Comparison of ENCODE assay signal across 15 cellular contexts in genomic region chr21:32349333-32349944, GRCh38. TPM values are rescaled to one million over a fixed set of nuclear protein-coding genes. Genes with fewer than 3 reads are reported as not detected.
"Had no signal": no experiment of that assay in that cellular context is flagged by ENCODE, and none has a peak within 500 bp of the region (broad histone marks: within the 10 kb centered on the region; RNA-seq: fewer than 3 reads in every experiment).

No MANE protein-coding gene starts in this region.

- H3K9me3 Mint-ChIP-seq: activated naive CD4-positive, alpha-beta T cell treated with anti-CD3 and anti-CD28 coated beads, Interleukin-2, amount 50 U/mL, for 24 hours had no signal

- H3K4me1 Mint-ChIP-seq: activated naive CD4-positive, alpha-beta T cell treated with anti-CD3 and anti-CD28 coated beads, Interleukin-2, amount 50 U/mL, for 24 hours had no signal

- H3K4me1 ChIP-seq: testis had no signal

- H3K27me3 Mint-ChIP-seq: activated naive CD4-positive, alpha-beta T cell treated with anti-CD3 and anti-CD28 coated beads, Interleukin-2, amount 50 U/mL, for 24 hours; natural killer cell treated with Interleukin-12 subunit alpha and Interleukin-12 subunit beta and Interleukin-15 and Interleukin-18, amount 100 ng/mL, for 72 hours; stimulated activated naive CD8-positive, alpha-beta T cell treated with anti-CD3 and anti-CD28 coated beads, Interleukin-15, Interleukin-2, amounts not matched to agents 100 ng/mL and 50 ng/mL, for 24 hours had no signal

- H3K9me3 ChIP-seq: adrenal gland, testis had no signal

- H3K27ac Mint-ChIP-seq: activated naive CD4-positive, alpha-beta T cell treated with anti-CD3 and anti-CD28 coated beads, Interleukin-2, amount 50 U/mL, for 24 hours; activated T-helper 2 cell treated with anti-CD3 and anti-CD28 coated beads, Interferon-gamma antibody, Interleukin-2, Interleukin-4, amounts not matched to agents 10 μg/mL and 5 μg/mL and 100 μg/mL, durations not matched to agents 14 hours and 24 hours and 36 hours; natural killer cell treated with Interleukin-12 subunit alpha and Interleukin-12 subunit beta and Interleukin-15 and Interleukin-18, amount 100 ng/mL, for 72 hours; stimulated activated naive CD8-positive, alpha-beta T cell treated with anti-CD3 and anti-CD28 coated beads, Interleukin-15, Interleukin-2, amounts not matched to agents 100 ng/mL and 50 ng/mL, for 24 hours had no signal

- H3K4me3 ChIP-seq: adrenal gland, cardiac muscle cell, SK-N-MC, testis had no signal

- H3K27me3 ChIP-seq: adrenal gland, cardiac muscle cell, foreskin keratinocyte, testis had no signal

- DNase-seq: foreskin keratinocyte; glutamatergic neuron; kidney glomerular epithelial cell; mesenchymal stem cell; stimulated activated CD4-positive, alpha-beta T cell treated with anti-CD3 and anti-CD28 coated beads, Interleukin-15, amount 100 ng/mL, for 24 hours; stimulated activated CD4-positive, alpha-beta T cell treated with anti-CD3 and anti-CD28 coated beads, Interleukin-4, amount 100 ng/mL, for 1 hour; testis had no signal

- H3K4me3 Mint-ChIP-seq: activated naive CD4-positive, alpha-beta T cell treated with anti-CD3 and anti-CD28 coated beads, Interleukin-2, amount 50 U/mL, for 24 hours; natural killer cell treated with Interleukin-12 subunit alpha and Interleukin-12 subunit beta and Interleukin-15 and Interleukin-18, amount 100 ng/mL, for 72 hours; stimulated activated naive CD8-positive, alpha-beta T cell treated with anti-CD3 and anti-CD28 coated beads, Interleukin-15, Interleukin-2, amounts not matched to agents 100 ng/mL and 50 ng/mL, for 24 hours had no signal

- H3K27ac ChIP-seq: adrenal gland, cardiac muscle cell, foreskin keratinocyte, SK-N-MC, testis had no signal

- ATAC-seq: activated CD4-positive, CD25-positive, alpha-beta regulatory T cell treated with anti-CD3 and anti-CD28 coated beads, Interleukin-2, amount 50 U/mL, for 24 hours; foreskin keratinocyte; natural killer cell treated with Interleukin-12 subunit alpha and Interleukin-12 subunit beta and Interleukin-15 and Interleukin-18, amount 100 ng/mL, for 72 hours had no signal

RNA-seq across cellular contexts. Expression of gene MRAP, which starts 50.8 kb away (rescaled TPM):
- total RNA-seq: activated T-helper 2 cell treated with anti-CD3 and anti-CD28 coated beads, Interferon-gamma antibody, Interleukin-2, Interleukin-4, amounts not matched to agents 10 μg/mL and 5 μg/mL and 100 μg/mL, durations not matched to agents 14 hours and 24 hours and 36 hours; cardiac muscle cell; foreskin keratinocyte; natural killer cell treated with Interleukin-12 subunit alpha and Interleukin-12 subunit beta and Interleukin-15 and Interleukin-18, amount 100 ng/mL, for 72 hours had no signal
